In genomic region chr21:6109774-6110173, GRCh38 we compare ENCODE assay signal across 8 cellular contexts.
DNase-seq lines count a peak whose midpoint lies in the region; FAIRE-seq and TF ChIP-seq lines count a peak whose summit lies in the region.
"Not testable (repeated sequence)": the region's sequence is repeated elsewhere in the genome, so short reads cannot be mapped to it uniquely, and the experiment has no call there.

No MANE protein-coding gene starts in this region.

- H3K9me1 ChIP-seq in endothelial cell of umbilical vein (replicated peaks; ENCODE audit: control insufficient read depth, extremely low read depth, insufficient read depth, low read length), result not testable (repeated sequence)

- not testable (repeated sequence) for H3K9me3 ChIP-seq in MG63; endothelial cell of umbilical vein (replicated peaks; ENCODE audit: control insufficient read depth, insufficient read depth, low read length); prostate gland; testis

- WGBS in lower leg skin, 2 donors, result 0 to 18% methylated on average over 4 to 9 of the region's 13 CpGs
- WGBS in prostate gland, result 0% methylated on average over 7 of the region's 13 CpGs
- 15% methylated on average over 11 of the region's 13 CpGs; no CpG with 5 or more reads in 1 of the 2 donors for WGBS in testis, 2 donors

- not testable (repeated sequence) for FAIRE-seq in endothelial cell of umbilical vein (lab: Jason Lieb, UNC)

- H3K36me3 ChIP-seq in MG63; endothelial cell of umbilical vein (ENCODE audit: control insufficient read depth in 2 of 2, extremely low read depth in 1 of 2, insufficient read depth in 2 of 2, low read length in 2 of 2); prostate gland; testis (ENCODE audit: low read depth, missing control alignments): not testable (repeated sequence)

- not testable (repeated sequence) for H3K27me3 ChIP-seq in MG63; endothelial cell of umbilical vein (ENCODE audit: control insufficient read depth in 2 of 2, insufficient read depth in 2 of 2, low read length in 2 of 2); prostate gland (replicated peaks; ENCODE audit: insufficient read depth); testis

- CTCF ChIA-PET in endothelial cell of umbilical vein (lab: Charles Lee), result not testable (repeated sequence)

- intact Hi-C loops in endothelial cell of umbilical vein (cut with micrococcal nuclease); cardiac septum (cut with DNase I); lower leg skin (cut with DNase I; ENCODE audit: low total_unique reads); prostate gland (cut with DNase I); testis (cut with DNase I; ENCODE audit: low total_unique reads): not testable (repeated sequence)

- not testable (repeated sequence) for H3K79me2 ChIP-seq in endothelial cell of umbilical vein (ENCODE audit: control insufficient read depth, insufficient read depth, low read length)

- BruUV-seq in endothelial cell of umbilical vein (replicated peaks; lab: Mats Ljungman, UMichigan), result not testable (repeated sequence)

- dilution Hi-C loops in endothelial cell of umbilical vein (cut with MboI; ENCODE audit: extremely low pct_ligation_motif_present, low sequenced_read_pairs), result not testable (repeated sequence)

- H3K4me3 ChIP-seq in MG63; endothelial cell of umbilical vein (replicated peaks in 1 of 3; ENCODE audit: insufficient read depth in 1 of 3, low read depth in 1 of 3, low read length in 3 of 3); lower leg skin (ENCODE audit: low read depth, poor library complexity, severe bottlenecking); prostate gland; testis: not testable (repeated sequence)

- not testable (repeated sequence) for H2AFZ ChIP-seq in endothelial cell of umbilical vein (ENCODE audit: low read depth, low read length)

- POLR2A ChIA-PET in endothelial cell of umbilical vein (lab: Charles Lee), result not testable (repeated sequence)

- TF ChIP-seq POLR2A in endothelial cell of umbilical vein (IDR thresholded peaks at IDR 0.05; ENCODE audit: low read depth, low read length); lower leg skin (IDR thresholded peaks at IDR 0.05); prostate gland (IDR thresholded peaks at IDR 0.05); testis (IDR thresholded peaks at IDR 0.05): not testable (repeated sequence)

- not testable (repeated sequence) for H3K27ac ChIP-seq in endothelial cell of umbilical vein (ENCODE audit: insufficient read depth, low read depth, low read length); testis
- peak overlapping the region in 1 of 2 donors; percentile 57 for H3K27ac ChIP-seq in prostate gland

- DNase-seq in A172 (ENCODE audit: low spot score) (peak; percentile 0), MG63 (peak; percentile 25), astrocyte of the hippocampus (ENCODE audit: low read depth, low spot score) (peak; percentile 5), endothelial cell of umbilical vein (ENCODE audit: low read depth, low spot score) (peak; percentile 0), cardiac septum (ENCODE audit: low spot score) (peak; percentile 54), lower leg skin (ENCODE audit: low spot score in 2 of 2) (peak; percentile 76 to 93), prostate gland (ENCODE audit: low spot score) (peak; percentile 70), testis (peak; percentile 48)

- H3K4me1 ChIP-seq in endothelial cell of umbilical vein (ENCODE audit: control insufficient read depth, extremely low read depth, insufficient read depth, low read length); prostate gland (replicated peaks); testis: not testable (repeated sequence)

- H4K20me1 ChIP-seq in endothelial cell of umbilical vein (replicated peaks; ENCODE audit: control insufficient read depth, extremely low read depth, insufficient read depth, low read length), result not testable (repeated sequence)

- not testable (repeated sequence) for TF ChIP-seq CTCF in endothelial cell of umbilical vein (IDR thresholded peaks at IDR 0.05; ENCODE audit: extremely low read depth in 1 of 2, insufficient read depth in 1 of 2, low read depth in 1 of 2, low read length in 2 of 2); lower leg skin (IDR thresholded peaks at IDR 0.05); prostate gland (IDR thresholded peaks at IDR 0.05); testis (IDR thresholded peaks at IDR 0.05)

- H3K4me2 ChIP-seq in endothelial cell of umbilical vein (ENCODE audit: insufficient read depth, low read length), result not testable (repeated sequence)

- H3K9ac ChIP-seq in endothelial cell of umbilical vein (replicated peaks; ENCODE audit: extremely low read depth, insufficient read depth, low read length), result not testable (repeated sequence)

Comparison
In these comparisons a context has a peak if more than half of its experiments do, and no peak if none do; other contexts are left out.
1. DNase-seq: peak in every context shown above with its lines; median percentile 84 in lower leg skin; 70 in prostate gland; 54 in cardiac septum; 48 in testis; 25 in MG63; 5 in astrocyte of the hippocampus; 0 in A172; 0 in endothelial cell of umbilical vein.